Comparison of ENCODE assay signal across 14 cellular contexts in genomic region chr21:36704281-36704957, GRCh38. TPM values are rescaled to one million over a fixed set of nuclear protein-coding genes. Genes with fewer than 3 reads are reported as not detected.
DNase-seq lines count a peak whose midpoint lies in the region; ATAC-seq and TF ChIP-seq lines count a peak whose summit lies in the region.
"Had no signal": no experiment of that assay in that cellular context is flagged by ENCODE, and none has a peak within 500 bp of the region (broad histone marks: within the 10 kb centered on the region; RNA-seq: fewer than 3 reads in every experiment).

No MANE protein-coding gene starts in this region.

- no peak overlapping the region for H2AFZ ChIP-seq in ACC112 (ENCODE audit: low read length, unreplicated experiment)
- H2AFZ ChIP-seq: PC-9 had no signal

- CTCF ChIA-PET in activated CD4-positive, alpha-beta memory T cell treated with anti-CD3 and anti-CD28 coated beads, Interleukin-2, amount 10 ng/mL, durations not matched to agents 7 days and 5 days (lab: Charles Lee) = interaction anchor here (1.5 kb wide), 1 partner anchor 74 kb away, joined by 3 read pairs; no protein-coding TSS in a partner anchor

- H3K27ac ChIP-seq in ACC112 (ENCODE audit: low read depth, low read length) (no peak overlapping the region), coronary artery (no peak overlapping the region)
- H3K27ac ChIP-seq: adrenal gland, C4-2B, PC-9 had no signal

- H3K4me1 Mint-ChIP-seq in nephron = peaks cover 38% of the 10 kb centered on the region
- peaks cover 32% of the 10 kb centered on the region for H3K4me1 Mint-ChIP-seq in activated CD4-positive, alpha-beta memory T cell treated with anti-CD3 and anti-CD28 coated beads, Interleukin-2, amount 10 ng/mL, durations not matched to agents 7 days and 5 days

- DNase-seq in GM13976 (ENCODE audit: low spot score) = peak; percentile 37
- DNase-seq in coronary artery (ENCODE audit: low spot score) = no peak
- no peak for DNase-seq in SHP77 treated with DMSO at 0.1 percent for 48 hours (lab: John Stamatoyannopoulos, UW)
- DNase-seq in activated CD4-positive, alpha-beta memory T cell treated with anti-CD3 and anti-CD28 coated beads, Interleukin-2, amount 10 ng/mL, durations not matched to agents 7 days and 5 days = no peak
- DNase-seq: MV-4-11, NCI-H345, PC-9 had no signal

- H3K9me3 Mint-ChIP-seq in nephron = no peaks in the 10 kb centered on the region
- H3K9me3 Mint-ChIP-seq in activated CD4-positive, alpha-beta memory T cell treated with anti-CD3 and anti-CD28 coated beads, Interleukin-2, amount 10 ng/mL, durations not matched to agents 7 days and 5 days = no peaks in the 10 kb centered on the region

- POLR2A ChIA-PET in activated CD4-positive, alpha-beta memory T cell treated with anti-CD3 and anti-CD28 coated beads, Interleukin-2, amount 10 ng/mL, durations not matched to agents 7 days and 5 days (lab: Charles Lee) = no interaction called here

- no peaks in the 10 kb centered on the region for H3K79me2 ChIP-seq in ACC112 (ENCODE audit: control insufficient read depth, insufficient read depth, low read length, unreplicated experiment)

- TF ChIP-seq CTCF in GM13976 (IDR thresholded peaks at IDR 0.05; ENCODE audit: borderline replicate concordance, control extremely low read depth, extremely low read depth, insufficient read depth, missing control alignments) (no peak), coronary artery (IDR thresholded peaks at IDR 0.05) (no peak), nephron (IDR thresholded peaks at IDR 0.05; ENCODE audit: unreplicated experiment in 3 of 3) (no peak)

- H3K36me3 ChIP-seq in ACC112 (ENCODE audit: insufficient read depth, low read length) = no peaks in the 10 kb centered on the region
- H3K36me3 ChIP-seq: adrenal gland had no signal

- H3K27ac Mint-ChIP-seq in nephron = peak overlapping the region in 1 of 3 experiments; percentile 32
- no peak overlapping the region for H3K27ac Mint-ChIP-seq in activated CD4-positive, alpha-beta memory T cell treated with anti-CD3 and anti-CD28 coated beads, Interleukin-2, amount 10 ng/mL, durations not matched to agents 7 days and 5 days

- H3K4me3 Mint-ChIP-seq in nephron = peak overlapping the region; percentile 50 to 72 (median 54)
- H3K4me3 Mint-ChIP-seq in activated CD4-positive, alpha-beta memory T cell treated with anti-CD3 and anti-CD28 coated beads, Interleukin-2, amount 10 ng/mL, durations not matched to agents 7 days and 5 days = no peak overlapping the region

- H3K27me3 ChIP-seq in ACC112 (ENCODE audit: insufficient read depth, low read length) = peaks cover 100% of the 10 kb centered on the region

- peaks cover 100% of the 10 kb centered on the region for H3K27me3 Mint-ChIP-seq in nephron (ENCODE audit: low read depth)
- peaks cover 78% of the 10 kb centered on the region for H3K27me3 Mint-ChIP-seq in activated CD4-positive, alpha-beta memory T cell treated with anti-CD3 and anti-CD28 coated beads, Interleukin-2, amount 10 ng/mL, durations not matched to agents 7 days and 5 days

- ATAC-seq in GM21381 (IDR thresholded peaks at IDR 0.05; ENCODE audit: unreplicated experiment) (no peak), GM21423 (IDR thresholded peaks at IDR 0.05; ENCODE audit: unreplicated experiment) (no peak)

- in situ Hi-C loops in GM13976 (cut with MboI; ENCODE audit: low sequenced_read_pairs, unreplicated experiment) = no loop called here

- no peaks in the 10 kb centered on the region for H3K36me3 Mint-ChIP-seq in nephron (ENCODE audit: low read depth)
- no peaks in the 10 kb centered on the region for H3K36me3 Mint-ChIP-seq in activated CD4-positive, alpha-beta memory T cell treated with anti-CD3 and anti-CD28 coated beads, Interleukin-2, amount 10 ng/mL, durations not matched to agents 7 days and 5 days (ENCODE audit: low read depth)

- 0 out of 2 replicates have a peak overlapping the region, but pooled peaks have one; percentile 63 for H3K4me3 ChIP-seq in ACC112 (ENCODE audit: low read depth, low read length)
- H3K4me3 ChIP-seq in coronary artery = peak overlapping the region; percentile 63
- H3K4me3 ChIP-seq: PC-9 had no signal

- H3K4me1 ChIP-seq in ACC112 (ENCODE audit: control insufficient read depth, insufficient read depth, low read length, unreplicated experiment) = peaks cover 11% of the 10 kb centered on the region

RNA-seq across cellular contexts. Expression of gene SIM2, which starts 5.5 kb away (rescaled TPM):
- under 1 TPM; 0.55 to 0.68 TPM for total RNA-seq in activated CD4-positive, alpha-beta memory T cell treated with anti-CD3 and anti-CD28 coated beads, Interleukin-2, amount 10 ng/mL, durations not matched to agents 7 days and 5 days
- total RNA-seq: T-helper 2 cell treated with Interferon-gamma antibody and Interleukin-4, amounts not matched to agents 100 ng/mL and 5 ng/mL, for 36 hours had no signal
